Comparison of ENCODE assay signal across 8 cellular contexts in genomic region chr17:83200231-83200699, GRCh38.
DNase-seq lines count a peak whose midpoint lies in the region; ATAC-seq, FAIRE-seq and TF ChIP-seq lines count a peak whose summit lies in the region.

No MANE protein-coding gene starts in this region.

- H3K4me1 Mint-ChIP-seq in osteocyte (ENCODE audit: unreplicated experiment) = peaks cover 77% of the 10 kb centered on the region

- peaks cover 2% of the 10 kb centered on the region for H3K36me3 Mint-ChIP-seq in osteocyte (ENCODE audit: unreplicated experiment)

- no peaks in the 10 kb centered on the region for H3K27me3 Mint-ChIP-seq in osteocyte (ENCODE audit: unreplicated experiment)

- H3K27ac ChIP-seq in caudate nucleus (ENCODE audit: low read depth, low read length) = peak overlapping the region; percentile 52

- no peak overlapping the region for H3K4me3 Mint-ChIP-seq in osteocyte (ENCODE audit: unreplicated experiment)

- H3K9me3 Mint-ChIP-seq in osteocyte (ENCODE audit: unreplicated experiment) = peaks cover 4% of the 10 kb centered on the region

- DNase-seq in GM12891 (ENCODE audit: insufficient read length, low spot score) = no peak
- DNase-seq in SKM-1 treated with dmso at 0.1 percent for 144 hours (lab: John Stamatoyannopoulos, UW; ENCODE audit: unreplicated experiment) = peak; percentile 59
- no peak for DNase-seq in caudate nucleus (lab: John Stamatoyannopoulos, UW)
- no peak for DNase-seq in osteocyte (ENCODE audit: extremely low spot score, unreplicated experiment)

- ATAC-seq in GM21360 (IDR thresholded peaks at IDR 0.05; ENCODE audit: unreplicated experiment) (no peak), HG02870 (IDR thresholded peaks at IDR 0.05; ENCODE audit: unreplicated experiment) (no peak), HG03045 (IDR thresholded peaks at IDR 0.05; ENCODE audit: unreplicated experiment) (no peak), HG03095 (IDR thresholded peaks at IDR 0.05; ENCODE audit: unreplicated experiment) (no peak)

- no peak for TF ChIP-seq CTCF in osteocyte (IDR thresholded peaks at IDR 0.05)

- H3K27ac Mint-ChIP-seq in osteocyte (ENCODE audit: unreplicated experiment) = peak overlapping the region; percentile 46

- peak; percentile 89 for FAIRE-seq in GM12891 (lab: Jason Lieb, UNC)

- no peak for TF ChIP-seq POLR2A in GM12891 (IDR thresholded peaks at IDR 0.05; ENCODE audit: low read depth, low read length)

TF ChIP-seq in GM12891, 5 proteins besides CTCF, POLR2A, EP300 and RAD21:
- no peak for TF ChIP-seq POLR2AphosphoS5 (IDR thresholded peaks at IDR 0.05; ENCODE audit: low read depth, low read length)
